8 cellular contexts compared by ENCODE assay signal in the genomic region with DNA sequence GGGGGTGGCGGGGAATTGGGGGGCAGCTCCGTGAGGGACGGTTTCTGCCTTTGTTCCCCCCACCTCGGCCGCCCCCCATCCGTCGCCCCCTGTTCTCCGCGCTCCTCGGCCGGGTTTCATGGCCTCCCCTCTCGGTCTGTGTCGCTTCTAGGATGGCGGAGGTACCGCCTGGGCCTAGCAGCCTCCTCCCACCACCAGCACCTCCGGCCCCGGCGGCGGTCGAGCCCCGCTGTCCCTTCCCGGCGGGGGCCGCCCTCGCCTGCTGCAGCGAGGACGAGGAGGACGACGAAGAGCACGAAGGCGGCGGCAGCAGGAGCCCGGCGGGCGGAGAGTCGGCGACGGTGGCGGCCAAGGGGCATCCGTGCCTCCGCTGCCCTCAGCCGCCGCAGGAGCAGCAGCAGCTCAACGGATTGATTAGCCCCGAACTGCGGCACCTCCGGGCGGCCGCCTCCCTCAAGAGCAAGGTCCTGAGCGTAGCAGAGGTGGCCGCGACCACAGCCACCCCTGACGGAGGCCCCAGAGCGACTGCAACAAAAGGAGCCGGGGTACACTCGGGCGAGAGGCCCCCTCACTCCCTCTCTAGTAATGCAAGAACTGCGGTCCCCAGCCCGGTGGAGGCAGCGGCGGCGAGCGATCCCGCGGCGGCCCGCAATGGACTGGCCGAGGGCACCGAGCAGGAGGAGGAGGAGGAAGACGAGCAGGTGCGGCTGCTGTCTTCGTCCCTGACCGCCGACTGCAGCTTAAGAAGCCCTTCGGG. TPM values are rescaled to one million over a fixed set of nuclear protein-coding genes. Genes with fewer than 3 reads are reported as not detected.
A peak's percentile ranks its signal among the peaks of the same experiment; 100 is the strongest.
DNase-seq lines count a peak whose midpoint lies in the region; FAIRE-seq and TF ChIP-seq lines count a peak whose summit lies in the region.

No MANE protein-coding gene starts in this region.

- H3K9me3 Mint-ChIP-seq in T-helper 2 cell treated with Interferon-gamma antibody and Interleukin-4, amounts not matched to agents 5 μg/mL and 100 μg/mL, for 36 hours, result no peaks in the 10 kb centered on the region

- peak overlapping the region; percentile 97 for H2AFZ ChIP-seq in mammary epithelial cell (ENCODE audit: low read depth, low read length)

- no peaks in the 10 kb centered on the region for H4K20me1 ChIP-seq in mammary epithelial cell (ENCODE audit: insufficient read depth, low read length)

- dilution Hi-C loops in mammary epithelial cell (cut with HindIII; ENCODE audit: low sequenced_read_pairs), result no loop called here

- peaks cover 56% of the 10 kb centered on the region for H3K79me2 ChIP-seq in mammary epithelial cell (ENCODE audit: insufficient read depth, low read length)

- no peak for TF ChIP-seq CTCF in GM20000 (IDR thresholded peaks at IDR 0.05; ENCODE audit: extremely low read depth, missing control alignments)
- no peak for TF ChIP-seq CTCF in HL-60 (IDR thresholded peaks at IDR 0.05; ENCODE audit: insufficient read depth, low read length)
- TF ChIP-seq CTCF in mammary epithelial cell (conservative IDR thresholded peaks at IDR 0.05 in 1 of 2, IDR thresholded peaks at IDR 0.05 in 1 of 2; ENCODE audit: extremely low read depth in 1 of 2, insufficient read depth in 1 of 2, low read depth in 1 of 2, low read length in 2 of 2), result no peak
- no peak for TF ChIP-seq CTCF in kidney (IDR thresholded peaks at IDR 0.05; ENCODE audit: borderline replicate concordance, extremely low read depth, insufficient read depth)

- peak overlapping the region; percentile 84 for H3K27ac ChIP-seq in HL-60 (replicated peaks)
- peak overlapping the region; percentile 45 for H3K27ac ChIP-seq in mammary epithelial cell (ENCODE audit: insufficient read depth, low read depth, low read length)
- peak overlapping the region; percentile 79 to 88 for H3K27ac ChIP-seq in kidney (ENCODE audit: low read depth in 2 of 2, low read length in 2 of 2)

- H3K27ac Mint-ChIP-seq in T-helper 2 cell treated with Interferon-gamma antibody and Interleukin-4, amounts not matched to agents 5 μg/mL and 100 μg/mL, for 36 hours, result peak overlapping the region; percentile 82

- peak overlapping the region; percentile 76 for H3K4me3 Mint-ChIP-seq in T-helper 2 cell treated with Interferon-gamma antibody and Interleukin-4, amounts not matched to agents 5 μg/mL and 100 μg/mL, for 36 hours

- H3K4me3 ChIP-seq in HL-60 (replicated peaks; ENCODE audit: insufficient read depth, low read length) (peak overlapping the region; percentile 87), mammary epithelial cell (replicated peaks in 1 of 3; ENCODE audit: insufficient read depth in 1 of 3, low read depth in 2 of 3, low read length in 3 of 3) (peak overlapping the region; percentile 76 to 89 (median 79)), kidney (ENCODE audit: low read length in 2 of 2) (peak overlapping the region; percentile 86 to 87)

- H3K9ac ChIP-seq in mammary epithelial cell (ENCODE audit: insufficient read depth, low read length) (peak overlapping the region; percentile 87), kidney (ENCODE audit: low read length in 2 of 2) (peak overlapping the region; percentile 69 to 79)

- in situ Hi-C loops in mammary epithelial cell (cut with MboI; ENCODE audit: low sequenced_read_pairs in 2 of 2), result no loop called here

- peak overlapping the region; percentile 71 for H3K4me2 ChIP-seq in mammary epithelial cell (ENCODE audit: insufficient read depth, low read depth, low read length)

- H3K4me1 Mint-ChIP-seq in T-helper 2 cell treated with Interferon-gamma antibody and Interleukin-4, amounts not matched to agents 5 μg/mL and 100 μg/mL, for 36 hours (ENCODE audit: low read depth), result peaks cover 39% of the 10 kb centered on the region

- H3K4me1 ChIP-seq in mammary epithelial cell (ENCODE audit: insufficient read depth, low read length) (peaks cover 6% of the 10 kb centered on the region), kidney (ENCODE audit: control insufficient read depth in 1 of 2, insufficient read depth in 1 of 2, low read depth in 1 of 2, low read length in 2 of 2) (peaks cover 3 to 6% of the 10 kb centered on the region in 2 donors)

- 3% methylated on average over 21 of the region's 75 CpGs for WGBS in mammary epithelial cell (ENCODE audit: low coverage, missing lambda C conversion rate)

- CTCF ChIA-PET in mammary epithelial cell (lab: Charles Lee; ENCODE audit: low non-redundant PET), result no interaction called here

- TSS peak; percentile 2 for BruUV-seq in mammary epithelial cell (replicated peaks; lab: Mats Ljungman, UMichigan)

- intact Hi-C loops in mammary epithelial cell (cut with micrococcal nuclease) (loop anchor here (5.0 to 10.0 kb wide), 2 partner anchors 124 to 684 kb away; partner anchors contain the start of genes AP5M1 and EXOC5), kidney (cut with DNase I) (no loop called here)

- H3K27me3 Mint-ChIP-seq in T-helper 2 cell treated with Interferon-gamma antibody and Interleukin-4, amounts not matched to agents 5 μg/mL and 100 μg/mL, for 36 hours (ENCODE audit: low read depth), result peaks cover 4% of the 10 kb centered on the region

- H3K36me3 Mint-ChIP-seq in T-helper 2 cell treated with Interferon-gamma antibody and Interleukin-4, amounts not matched to agents 5 μg/mL and 100 μg/mL, for 36 hours (ENCODE audit: low read depth), result peaks cover 22% of the 10 kb centered on the region

- DNase-seq in DMS79 (lab: John Stamatoyannopoulos, UW) (peak; percentile 30), GM20000 (ENCODE audit: low spot score) (peak; percentile 64), HL-60 (ENCODE audit: low read depth in 1 of 2, low spot score in 1 of 2) (peak; percentile 13 to 26), mammary epithelial cell (peak; percentile 49), kidney (peak; percentile 83), AML-193 (lab: John Stamatoyannopoulos, UW) (no peak)
- peak; percentile 41 for DNase-seq in T-helper 2 cell treated with Interferon-gamma antibody and Interleukin-4, amounts not matched to agents 5 μg/mL and 100 μg/mL, for 36 hours (ENCODE audit: low spot score)
- peak in 2 of 3 donors; percentile 10 to 26 for DNase-seq in stimulated activated CD4-positive, alpha-beta T cell treated with anti-CD3 and anti-CD28 coated beads, Interleukin-12 subunit alpha, Interleukin-12 subunit beta, amount 100 ng/mL, for 48 hours (ENCODE audit: low read depth in 2 of 3, low spot score in 1 of 3)

- H3K36me3 ChIP-seq in mammary epithelial cell (ENCODE audit: insufficient read depth, low read length), result peaks cover 6% of the 10 kb centered on the region
- no peaks in the 10 kb centered on the region for H3K36me3 ChIP-seq in kidney (ENCODE audit: control insufficient read depth in 1 of 2, insufficient read depth in 2 of 2, low read length in 2 of 2)

- no peak for FAIRE-seq in kidney (lab: Jason Lieb, UNC)

- H3K27me3 ChIP-seq in HL-60 (ENCODE audit: insufficient read depth, poor library complexity, severe bottlenecking), result no peaks in the 10 kb centered on the region
- no peaks in the 10 kb centered on the region for H3K27me3 ChIP-seq in mammary epithelial cell (ENCODE audit: insufficient read depth, low read length)

- H3K9me3 ChIP-seq in mammary epithelial cell (replicated peaks; ENCODE audit: insufficient read depth, low read length), result no peaks in the 10 kb centered on the region
- no peaks in the 10 kb centered on the region for H3K9me3 ChIP-seq in kidney (ENCODE audit: control insufficient read depth in 1 of 2, low read length in 2 of 2)

RNA-seq across cellular contexts. Expression of gene NAA30, which starts 0.6 kb away (rescaled TPM):
- 10 to 100 TPM; 22.9 to 28.2 TPM for total RNA-seq in mammary epithelial cell
- 6.3 TPM for polyA plus RNA-seq in mammary epithelial cell
- 5.0 TPM for polyA minus RNA-seq in mammary epithelial cell
- 17.1 TPM for total RNA-seq in kidney
- polyA plus RNA-seq in kidney (ENCODE audit: insufficient read depth, low read depth, low replicate concordance), result 9.2 TPM

Comparison
In these comparisons a context has a peak if more than half of its experiments do, and no peak if none do; other contexts are left out.
1. DNase-seq: peak in DMS79 (single experiment), GM20000 (single experiment), HL-60 (2 of 2), T-helper 2 cell treated with Interferon-gamma antibody and Interleukin-4, amounts not matched to agents 5 μg/mL and 100 μg/mL, for 36 hours (single experiment), mammary epithelial cell (single experiment), kidney (single experiment) and stimulated activated CD4-positive, alpha-beta T cell treated with anti-CD3 and anti-CD28 coated beads, Interleukin-12 subunit alpha, Interleukin-12 subunit beta, amount 100 ng/mL, for 48 hours (2 of 3); none in AML-193 (0 of 2).
2. Peak in every context shown above with its lines, with median percentiles within 50 percentile points of each other: H3K27ac ChIP-seq and H3K4me3 ChIP-seq.